ENCODE assay signal across 2 cellular contexts in genomic region chr2:23616630-23617029, GRCh38.
TF ChIP-seq lines count a peak whose summit lies in the region.

No MANE protein-coding gene starts in this region.

TF ChIP-seq in HEK293, 187 proteins besides CTCF, POLR2A, EP300 and RAD21:
- TF ChIP-seq, protein P1, sequence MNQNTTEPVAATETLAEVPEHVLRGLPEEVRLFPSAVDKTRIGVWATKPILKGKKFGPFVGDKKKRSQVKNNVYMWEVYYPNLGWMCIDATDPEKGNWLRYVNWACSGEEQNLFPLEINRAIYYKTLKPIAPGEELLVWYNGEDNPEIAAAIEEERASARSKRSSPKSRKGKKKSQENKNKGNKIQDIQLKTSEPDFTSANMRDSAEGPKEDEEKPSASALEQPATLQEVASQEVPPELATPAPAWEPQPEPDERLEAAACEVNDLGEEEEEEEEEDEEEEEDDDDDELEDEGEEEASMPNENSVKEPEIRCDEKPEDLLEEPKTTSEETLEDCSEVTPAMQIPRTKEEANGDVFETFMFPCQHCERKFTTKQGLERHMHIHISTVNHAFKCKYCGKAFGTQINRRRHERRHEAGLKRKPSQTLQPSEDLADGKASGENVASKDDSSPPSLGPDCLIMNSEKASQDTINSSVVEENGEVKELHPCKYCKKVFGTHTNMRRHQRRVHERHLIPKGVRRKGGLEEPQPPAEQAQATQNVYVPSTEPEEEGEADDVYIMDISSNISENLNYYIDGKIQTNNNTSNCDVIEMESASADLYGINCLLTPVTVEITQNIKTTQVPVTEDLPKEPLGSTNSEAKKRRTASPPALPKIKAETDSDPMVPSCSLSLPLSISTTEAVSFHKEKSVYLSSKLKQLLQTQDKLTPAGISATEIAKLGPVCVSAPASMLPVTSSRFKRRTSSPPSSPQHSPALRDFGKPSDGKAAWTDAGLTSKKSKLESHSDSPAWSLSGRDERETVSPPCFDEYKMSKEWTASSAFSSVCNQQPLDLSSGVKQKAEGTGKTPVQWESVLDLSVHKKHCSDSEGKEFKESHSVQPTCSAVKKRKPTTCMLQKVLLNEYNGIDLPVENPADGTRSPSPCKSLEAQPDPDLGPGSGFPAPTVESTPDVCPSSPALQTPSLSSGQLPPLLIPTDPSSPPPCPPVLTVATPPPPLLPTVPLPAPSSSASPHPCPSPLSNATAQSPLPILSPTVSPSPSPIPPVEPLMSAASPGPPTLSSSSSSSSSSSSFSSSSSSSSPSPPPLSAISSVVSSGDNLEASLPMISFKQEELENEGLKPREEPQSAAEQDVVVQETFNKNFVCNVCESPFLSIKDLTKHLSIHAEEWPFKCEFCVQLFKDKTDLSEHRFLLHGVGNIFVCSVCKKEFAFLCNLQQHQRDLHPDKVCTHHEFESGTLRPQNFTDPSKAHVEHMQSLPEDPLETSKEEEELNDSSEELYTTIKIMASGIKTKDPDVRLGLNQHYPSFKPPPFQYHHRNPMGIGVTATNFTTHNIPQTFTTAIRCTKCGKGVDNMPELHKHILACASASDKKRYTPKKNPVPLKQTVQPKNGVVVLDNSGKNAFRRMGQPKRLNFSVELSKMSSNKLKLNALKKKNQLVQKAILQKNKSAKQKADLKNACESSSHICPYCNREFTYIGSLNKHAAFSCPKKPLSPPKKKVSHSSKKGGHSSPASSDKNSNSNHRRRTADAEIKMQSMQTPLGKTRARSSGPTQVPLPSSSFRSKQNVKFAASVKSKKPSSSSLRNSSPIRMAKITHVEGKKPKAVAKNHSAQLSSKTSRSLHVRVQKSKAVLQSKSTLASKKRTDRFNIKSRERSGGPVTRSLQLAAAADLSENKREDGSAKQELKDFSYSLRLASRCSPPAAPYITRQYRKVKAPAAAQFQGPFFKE (tag by site-specific recombination; IDR thresholded peaks at IDR 0.05; ENCODE audit: borderline replicate concordance) = no peak
- TF ChIP-seq ZIC2 (tag by site-specific recombination; IDR thresholded peaks at IDR 0.05) = peak; percentile 21; the same call in 1 of the 2 replicates
TF ChIP-seq in HEK293: peak in this region for 1.

TF ChIP-seq in WTC11, 78 proteins besides CTCF, POLR2A, EP300 and RAD21 (continued from another document):
- no peak for TF ChIP-seq FOXP1 (CRISPR knock-in tag; IDR thresholded peaks at IDR 0.05; ENCODE audit: borderline replicate concordance)
